Comparison of ENCODE assay signal across 1 cellular context in genomic region chrX:71067727-71068051, GRCh38.
TF ChIP-seq lines count a peak whose summit lies in the region.

No MANE protein-coding gene starts in this region.

TF ChIP-seq in HCT116, 20 proteins besides CTCF, POLR2A, EP300 and RAD21:
- TF ChIP-seq ATF3 (IDR thresholded peaks at IDR 0.05): no peak
